Comparison of ENCODE assay signal across 8 cellular contexts in genomic region chr3:127590282-127590592, GRCh38. TPM values are rescaled to one million over a fixed set of nuclear protein-coding genes. Genes with fewer than 3 reads are reported as not detected.
DNase-seq lines count a peak whose midpoint lies in the region; ATAC-seq, FAIRE-seq and TF ChIP-seq lines count a peak whose summit lies in the region.

No MANE protein-coding gene starts in this region.

- peak overlapping the region; percentile 89 to 97 (median 94) for H3K27ac ChIP-seq in stomach

- no peaks in the 10 kb centered on the region for H3K27me3 ChIP-seq in stomach

- H3K4me1 ChIP-seq in stomach: peaks cover 38 to 57% (median 49%) of the 10 kb centered on the region in 4 donors

- ATAC-seq in GM21723 (IDR thresholded peaks at IDR 0.05; ENCODE audit: unreplicated experiment) (peak; percentile 35), left lobe of liver (peak; percentile 68)

- TF ChIP-seq CTCF in LNCaP clone FGC (IDR thresholded peaks at IDR 0.05; ENCODE audit: control insufficient read depth, extremely low read depth, insufficient read depth): no peak
- no peak for TF ChIP-seq CTCF in astrocyte of the cerebellum (IDR thresholded peaks at IDR 0.05; ENCODE audit: low read depth, low read length, missing control alignments)
- no peak for TF ChIP-seq CTCF in stomach (IDR thresholded peaks at IDR 0.05)

- peak; percentile 39; the same call in 1 of the 2 replicates for TF ChIP-seq POLR2A in GM12892 (IDR thresholded peaks at IDR 0.05; ENCODE audit: low read depth, low read length)
- no peak for TF ChIP-seq POLR2A in stomach (IDR thresholded peaks at IDR 0.05)

- H3K9me3 ChIP-seq in stomach: no peaks in the 10 kb centered on the region

- 0 to 1% (median 1%) methylated on average over 8 to 41 of the region's 41 CpGs for WGBS in stomach, 5 donors

- H3K36me3 ChIP-seq in stomach: no peaks in the 10 kb centered on the region

- no peak for FAIRE-seq in GM12892 (lab: Jason Lieb, UNC)

- no peak for TF ChIP-seq EP300 in stomach (IDR thresholded peaks at IDR 0.05)

- in situ Hi-C loops in astrocyte of the cerebellum (cut with HindIII; ENCODE audit: low sequenced_read_pairs): no loop called here

- intact Hi-C loops in stomach (cut with DNase I; ENCODE audit: low total_unique reads): no loop called here

- DNase-seq in GM12892 (ENCODE audit: insufficient read length) (peak; percentile 57), LNCaP clone FGC (ENCODE audit: low read depth) (no peak), astrocyte of the cerebellum (ENCODE audit: low read depth) (no peak), left lobe of liver (ENCODE audit: low spot score) (no peak), stomach (no peak), glomerular visceral epithelial cell (ENCODE audit: extremely low spot score) (no peak), NCI-H1105 treated with DMSO at 0.1 percent for 48 hours (lab: John Stamatoyannopoulos, UW) (no peak)

- H3K4me3 ChIP-seq in LNCaP clone FGC (ENCODE audit: low read depth, low read length) (peak overlapping the region; percentile 89), astrocyte of the cerebellum (ENCODE audit: low read depth, low read length) (peak overlapping the region; percentile 82), stomach (peak overlapping the region; percentile 92 to 99 (median 98))

RNA-seq across cellular contexts. Expression of gene TPRA1, which starts 0.3 kb away (rescaled TPM):
- polyA plus RNA-seq in GM12892 (2012; ENCODE audit: missing spikeins): 14.7 TPM
- 25.1 TPM for total RNA-seq in left lobe of liver
- total RNA-seq in stomach: 10 to 100 TPM; 12.8 to 46.4 (median 25.8) TPM
- 10 to 100 TPM; 10.1 to 22.9 (median 14.6) TPM for polyA plus RNA-seq in stomach

RNA-seq across cellular contexts. Expression of gene MCM2, which starts 8.0 kb away (rescaled TPM):
- polyA plus RNA-seq in GM12892 (2012; ENCODE audit: missing spikeins): 68.3 TPM
- total RNA-seq in left lobe of liver (1.4 TPM), stomach (10 to 100 TPM in 1 of 5 donors, 1 to 10 TPM in 3, not detected in 1; 2.6 to 16.5 (median 7.6) TPM)
- polyA plus RNA-seq in stomach: 1 to 10 TPM; 3.4 to 6.8 (median 5.4) TPM

RNA-seq across cellular contexts. Expression of gene PODXL2, which starts 38.7 kb away (rescaled TPM):
- 3.8 TPM for polyA plus RNA-seq in GM12892 (2012; ENCODE audit: missing spikeins)
- total RNA-seq in left lobe of liver (1.5 TPM), stomach (10 to 100 TPM in 4 of 5 donors, 1 to 10 TPM in 1; 5.3 to 50.9 (median 15.6) TPM)
- polyA plus RNA-seq in stomach: 10 to 100 TPM in 2 of 3 donors, 1 to 10 TPM in 1; 6.3 to 11.6 (median 10.6) TPM
